ENCODE assay signal across 1 cellular context in the genomic region with DNA sequence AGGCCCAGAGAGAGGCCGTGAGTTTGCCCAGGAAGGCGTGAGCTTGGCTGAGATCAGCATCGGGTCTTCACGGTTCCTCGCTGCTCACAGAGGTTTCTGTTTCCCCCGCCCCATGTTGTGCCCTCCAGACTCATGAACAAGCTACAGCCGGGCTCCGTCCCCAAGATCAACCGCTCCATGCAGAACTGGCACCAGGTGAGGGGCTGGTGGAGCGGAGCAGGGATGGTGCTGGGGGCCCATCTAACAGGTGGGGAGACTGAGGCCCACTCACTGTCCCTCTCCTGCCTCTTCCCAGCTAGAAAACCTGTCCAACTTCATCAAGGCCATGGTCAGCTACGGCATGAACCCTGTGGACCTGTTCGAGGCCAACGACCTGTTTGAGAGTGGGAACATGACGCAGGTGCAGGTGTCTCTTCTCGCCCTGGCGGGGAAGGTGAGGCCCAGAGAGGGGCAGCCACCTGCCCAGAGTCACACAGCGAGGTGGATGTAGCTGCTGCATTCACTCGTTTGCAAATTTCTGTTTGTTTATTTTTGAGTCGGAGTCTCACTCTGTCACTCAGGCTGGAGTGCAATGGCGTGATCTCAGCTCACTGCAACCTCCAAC.
TF ChIP-seq lines count a peak whose summit lies in the region.

No MANE protein-coding gene starts in this region.

TF ChIP-seq in HepG2, 621 proteins besides CTCF, POLR2A, EP300 and RAD21:
- TF ChIP-seq TSC22D2 (CRISPR knock-in tag; IDR thresholded peaks at IDR 0.05; ENCODE audit: borderline replicate concordance) (no peak), SMARCE1 (IDR thresholded peaks at IDR 0.05; ENCODE audit: borderline replicate concordance) (no peak), MLLT10 (CRISPR knock-in tag; IDR thresholded peaks at IDR 0.05) (no peak), DZIP1 (CRISPR knock-in tag; IDR thresholded peaks at IDR 0.05) (no peak), ZNF891 (CRISPR knock-in tag; IDR thresholded peaks at IDR 0.05) (no peak), ZNF652 (CRISPR knock-in tag; IDR thresholded peaks at IDR 0.05; ENCODE audit: borderline replicate concordance, low read depth) (no peak), IKZF1 (IDR thresholded peaks at IDR 0.05) (no peak), ZNF292 (CRISPR knock-in tag; IDR thresholded peaks at IDR 0.05; ENCODE audit: borderline replicate concordance, low read depth) (no peak), ZNF564 (CRISPR knock-in tag; IDR thresholded peaks at IDR 0.05) (no peak), MXD4 (CRISPR knock-in tag; IDR thresholded peaks at IDR 0.05) (no peak), ZNF629 (CRISPR knock-in tag; conservative IDR thresholded peaks at IDR 0.05) (peak; percentile 65), IRF9 (CRISPR knock-in tag; IDR thresholded peaks at IDR 0.05; ENCODE audit: borderline replicate concordance) (no peak), CCAR2 (optimal IDR thresholded peaks at IDR 0.05; ENCODE audit: low read depth, low read length) (no peak), IKZF4 (CRISPR knock-in tag; IDR thresholded peaks at IDR 0.05; ENCODE audit: borderline replicate concordance, low read depth, not compliant biosample characterization) (no peak), ZBTB4 (CRISPR knock-in tag; IDR thresholded peaks at IDR 0.05; ENCODE audit: borderline replicate concordance) (no peak), ZNF607 (CRISPR knock-in tag; IDR thresholded peaks at IDR 0.05; ENCODE audit: borderline replicate concordance) (no peak), NCOA2 (CRISPR knock-in tag; IDR thresholded peaks at IDR 0.05) (no peak), TEAD3 (CRISPR knock-in tag; optimal IDR thresholded peaks at IDR 0.05; ENCODE audit: borderline replicate concordance) (no peak), TCF7 (IDR thresholded peaks at IDR 0.05; ENCODE audit: low read depth) (no peak), ZBTB33 (CRISPR knock-in tag; IDR thresholded peaks at IDR 0.05) (0 out of 2 replicates have a peak, but pooled peaks have one; percentile 9), ZNF672 (CRISPR knock-in tag; IDR thresholded peaks at IDR 0.05) (no peak), ZNF768 (CRISPR knock-in tag; IDR thresholded peaks at IDR 0.05) (peak; percentile 98)
- TF ChIP-seq, protein P1, sequence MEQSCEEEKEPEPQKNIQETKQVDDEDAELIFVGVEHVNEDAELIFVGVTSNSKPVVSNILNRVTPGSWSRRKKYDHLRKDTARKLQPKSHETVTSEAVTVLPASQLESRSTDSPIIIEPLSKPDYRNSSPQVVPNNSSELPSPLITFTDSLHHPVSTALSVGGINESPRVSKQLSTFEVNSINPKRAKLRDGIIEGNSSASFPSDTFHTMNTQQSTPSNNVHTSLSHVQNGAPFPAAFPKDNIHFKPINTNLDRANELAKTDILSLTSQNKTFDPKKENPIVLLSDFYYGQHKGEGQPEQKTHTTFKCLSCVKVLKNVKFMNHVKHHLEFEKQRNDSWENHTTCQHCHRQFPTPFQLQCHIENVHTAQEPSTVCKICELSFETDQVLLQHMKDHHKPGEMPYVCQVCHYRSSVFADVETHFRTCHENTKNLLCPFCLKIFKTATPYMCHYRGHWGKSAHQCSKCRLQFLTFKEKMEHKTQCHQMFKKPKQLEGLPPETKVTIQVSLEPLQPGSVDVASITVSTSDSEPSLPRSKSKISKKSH (CRISPR knock-in tag; IDR thresholded peaks at IDR 0.05; ENCODE audit: borderline replicate concordance) = no peak
- TF ChIP-seq, protein P2, sequence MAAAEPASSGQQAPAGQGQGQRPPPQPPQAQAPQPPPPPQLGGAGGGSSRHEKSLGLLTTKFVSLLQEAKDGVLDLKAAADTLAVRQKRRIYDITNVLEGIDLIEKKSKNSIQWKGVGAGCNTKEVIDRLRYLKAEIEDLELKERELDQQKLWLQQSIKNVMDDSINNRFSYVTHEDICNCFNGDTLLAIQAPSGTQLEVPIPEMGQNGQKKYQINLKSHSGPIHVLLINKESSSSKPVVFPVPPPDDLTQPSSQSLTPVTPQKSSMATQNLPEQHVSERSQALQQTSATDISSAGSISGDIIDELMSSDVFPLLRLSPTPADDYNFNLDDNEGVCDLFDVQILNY (CRISPR knock-in tag; conservative IDR thresholded peaks at IDR 0.05) = no peak
